14 cellular contexts compared by ENCODE assay signal in the genomic region with DNA sequence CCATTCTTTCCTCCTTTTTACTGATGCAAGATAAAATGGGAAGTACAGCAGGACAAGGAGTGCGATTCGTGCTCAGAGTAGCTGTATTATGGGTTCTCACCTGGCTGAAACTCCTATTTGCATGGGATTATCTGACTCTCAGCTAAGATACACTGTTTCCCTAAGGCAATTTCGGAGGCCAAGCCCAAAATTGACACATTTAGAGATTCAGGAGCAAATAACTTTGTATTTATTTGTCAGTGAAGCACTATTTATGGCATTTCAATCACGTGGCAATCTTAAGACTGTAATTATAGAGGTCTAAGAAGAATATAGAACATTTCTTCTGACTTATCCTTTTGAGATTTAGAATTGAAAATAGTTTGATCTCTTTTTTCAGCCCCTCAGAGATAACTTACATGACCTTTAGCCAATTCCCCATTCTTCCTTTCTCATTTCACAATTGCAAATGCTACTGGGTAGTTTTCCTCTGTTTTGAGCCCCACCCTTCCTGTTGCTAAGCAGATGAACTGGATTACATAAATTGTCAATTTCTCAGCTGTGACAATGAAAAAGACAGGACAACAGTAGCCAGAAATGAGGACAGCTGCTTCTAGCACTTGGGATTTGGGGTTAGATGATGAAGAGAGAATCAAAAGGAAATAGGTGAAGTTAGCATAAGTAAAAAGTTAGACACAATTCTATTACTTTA.
A peak's percentile ranks its signal among the peaks of the same experiment; 100 is the strongest.
DNase-seq lines count a peak whose midpoint lies in the region; ATAC-seq and TF ChIP-seq lines count a peak whose summit lies in the region.
"Had no signal": no experiment of that assay in that cellular context is flagged by ENCODE, and none has a peak within 500 bp of the region (broad histone marks: within the 10 kb centered on the region; RNA-seq: fewer than 3 reads in every experiment).

No MANE protein-coding gene starts in this region.

- peak; percentile 36 for ATAC-seq in left colon
- ATAC-seq in HG03354 (IDR thresholded peaks at IDR 0.05; ENCODE audit: poor library complexity, severe bottlenecking, unreplicated experiment), result no peak

- no peaks in the 10 kb centered on the region for H3K79me2 ChIP-seq in ACC112 (ENCODE audit: control insufficient read depth, insufficient read depth, low read length, unreplicated experiment)

- H3K4me3 Mint-ChIP-seq in mesothelial cell of epicardium, result no peak overlapping the region
- H3K4me3 Mint-ChIP-seq: B cell, WTC11 had no signal

- peak overlapping the region; percentile 23 for H2AFZ ChIP-seq in ACC112 (ENCODE audit: low read length, unreplicated experiment)

- no peak overlapping the region for H3K27ac Mint-ChIP-seq in mesothelial cell of epicardium
- H3K27ac Mint-ChIP-seq: B cell, WTC11 had no signal

- no peak overlapping the region for H3K27ac ChIP-seq in ACC112 (ENCODE audit: low read depth, low read length)
- H3K27ac ChIP-seq in HUES6 (ENCODE audit: low read depth, low read length), result no peak overlapping the region
- H3K27ac ChIP-seq: dorsolateral prefrontal cortex, RWPE1, vagina had no signal

- no peaks in the 10 kb centered on the region for H3K36me3 Mint-ChIP-seq in mesothelial cell of epicardium
- H3K36me3 Mint-ChIP-seq: WTC11 had no signal

- no peaks in the 10 kb centered on the region for H3K9me3 Mint-ChIP-seq in mesothelial cell of epicardium
- H3K9me3 Mint-ChIP-seq: WTC11 had no signal

- peak; percentile 55 for DNase-seq in SKM-1 (lab: John Stamatoyannopoulos, UW; ENCODE audit: unreplicated experiment)
- DNase-seq in left colon, result no peak
- DNase-seq in GDM1 (lab: John Stamatoyannopoulos, UW), result no peak
- no peak for DNase-seq in mesothelial cell of epicardium (ENCODE audit: low spot score in 2 of 2, unreplicated experiment in 2 of 2)
- no peak for DNase-seq in NCI-H1048 (lab: John Stamatoyannopoulos, UW)
- DNase-seq: dorsolateral prefrontal cortex, NCI-H2107 had no signal

- H3K4me1 ChIP-seq in ACC112 (ENCODE audit: control insufficient read depth, insufficient read depth, low read length, unreplicated experiment), result peaks cover 14% of the 10 kb centered on the region
- H3K4me1 ChIP-seq in HUES6 (ENCODE audit: control insufficient read depth, insufficient read depth, low read length), result peaks cover 9% of the 10 kb centered on the region; the same call in 1 of the 2 replicates
- H3K4me1 ChIP-seq: vagina had no signal

- intact Hi-C loops in left colon (cut with DNase I, micrococcal nuclease), result loop anchor here in 1 of 2 donors (2.0 kb wide), 1 partner anchor 402 kb away; no protein-coding TSS in a partner anchor

- H3K36me3 ChIP-seq in ACC112 (ENCODE audit: insufficient read depth, low read length), result no peaks in the 10 kb centered on the region
- no peaks in the 10 kb centered on the region for H3K36me3 ChIP-seq in HUES6 (ENCODE audit: control insufficient read depth, insufficient read depth, low read length)
- H3K36me3 ChIP-seq: vagina had no signal

- H3K27me3 Mint-ChIP-seq in mesothelial cell of epicardium (ENCODE audit: low read depth), result peaks cover 29% of the 10 kb centered on the region

- H3K27me3 ChIP-seq in ACC112 (ENCODE audit: insufficient read depth, low read length) (no peaks in the 10 kb centered on the region), HUES6 (ENCODE audit: control insufficient read depth, insufficient read depth, low read length) (no peaks in the 10 kb centered on the region)
- H3K27me3 ChIP-seq: vagina had no signal

- no peak for TF ChIP-seq CTCF in mesothelial cell of epicardium (IDR thresholded peaks at IDR 0.05; ENCODE audit: unreplicated experiment)

- no peak overlapping the region for H3K4me3 ChIP-seq in ACC112 (ENCODE audit: low read depth, low read length)
- H3K4me3 ChIP-seq in HUES6 (ENCODE audit: low read depth, low read length), result no peak overlapping the region
- H3K4me3 ChIP-seq: dorsolateral prefrontal cortex, vagina had no signal

- peaks cover 19% of the 10 kb centered on the region for H3K4me1 Mint-ChIP-seq in mesothelial cell of epicardium

- H3K9ac ChIP-seq in HUES6 (ENCODE audit: low read length), result peak overlapping the region; percentile 3

- H3K9me3 ChIP-seq in HUES6 (ENCODE audit: control insufficient read depth, insufficient read depth, low read depth, low read length), result no peaks in the 10 kb centered on the region
- H3K9me3 ChIP-seq: vagina had no signal
